In the genomic region with DNA sequence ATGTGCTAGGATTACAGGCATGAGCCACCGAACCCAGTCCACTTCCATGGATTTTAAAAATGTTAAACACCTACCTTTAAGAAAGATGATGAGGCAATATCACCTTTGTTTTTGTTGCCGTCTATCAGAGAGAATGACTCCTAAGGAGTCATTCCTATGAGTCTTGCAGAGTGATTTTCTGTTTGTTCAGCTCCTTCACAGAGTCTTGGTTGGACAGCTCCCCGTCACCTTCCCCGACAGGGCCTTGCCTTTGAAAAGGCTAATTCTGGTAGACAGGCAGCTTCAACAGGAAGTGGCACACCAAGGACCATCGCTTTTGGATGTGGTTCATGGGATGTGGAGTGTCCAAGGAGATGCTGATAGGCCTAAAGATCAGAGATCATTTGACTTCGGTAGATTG, we compare ENCODE assay signal across 21 cellular contexts.
"Had no signal": no experiment of that assay in that cellular context is flagged by ENCODE, and none has a peak within 500 bp of the region (broad histone marks: within the 10 kb centered on the region; RNA-seq: fewer than 3 reads in every experiment).

No MANE protein-coding gene starts in this region.

- H3K9me3 Mint-ChIP-seq: activated CD4-positive, alpha-beta memory T cell treated with anti-CD3 and anti-CD28 coated beads for 36 hours; activated naive CD4-positive, alpha-beta T cell treated with anti-CD3 and anti-CD28 coated beads for 36 hours; activated T-helper 2 cell treated with anti-CD3 and anti-CD28 coated beads, Interferon-gamma antibody, Interleukin-2, Interleukin-4, amounts not matched to agents 10 μg/mL and 5 μg/mL and 100 μg/mL, durations not matched to agents 14 hours and 24 hours and 36 hours; dendritic cell treated with granulocyte-macrophage colony-stimulating factor and Interleukin-4, amounts not matched to agents 40 ng/mL and 50 ng/mL, for 4 days; immature natural killer cell; mesothelial cell of epicardium; natural killer cell treated with Interleukin-12 subunit alpha and Interleukin-12 subunit beta and Interleukin-15 and Interleukin-18, amount 100 ng/mL, for 72 hours; stimulated activated effector memory CD8-positive, alpha-beta T cell treated with anti-CD3 and anti-CD28 coated beads, Interleukin-12 subunit alpha, Interleukin-12 subunit beta, amount 100 ng/mL, for 72 hours; T-helper 2 cell treated with Interferon-gamma antibody and Interleukin-4, amounts not matched to agents 5 μg/mL and 100 μg/mL, for 36 hours had no signal

- H3K27ac Mint-ChIP-seq: activated CD4-positive, alpha-beta memory T cell treated with anti-CD3 and anti-CD28 coated beads for 36 hours; activated naive CD4-positive, alpha-beta T cell treated with anti-CD3 and anti-CD28 coated beads for 36 hours; activated T-helper 2 cell treated with anti-CD3 and anti-CD28 coated beads, Interferon-gamma antibody, Interleukin-2, Interleukin-4, amounts not matched to agents 10 μg/mL and 5 μg/mL and 100 μg/mL, durations not matched to agents 14 hours and 24 hours and 36 hours; dendritic cell treated with granulocyte-macrophage colony-stimulating factor and Interleukin-4, amounts not matched to agents 40 ng/mL and 50 ng/mL, for 4 days; immature natural killer cell; mesothelial cell of epicardium; natural killer cell treated with Interleukin-12 subunit alpha and Interleukin-12 subunit beta and Interleukin-15 and Interleukin-18, amount 100 ng/mL, for 72 hours; stimulated activated effector memory CD8-positive, alpha-beta T cell treated with anti-CD3 and anti-CD28 coated beads, Interleukin-12 subunit alpha, Interleukin-12 subunit beta, amount 100 ng/mL, for 72 hours; T-helper 2 cell treated with Interferon-gamma antibody and Interleukin-4, amounts not matched to agents 5 μg/mL and 100 μg/mL, for 36 hours had no signal

- H3K4me3 ChIP-seq: ascending aorta, esophagus squamous epithelium, heart right ventricle, lower lobe of right lung, sigmoid colon, stomach had no signal

- H3K4me1 Mint-ChIP-seq: immature natural killer cell had no signal

- DNase-seq: activated CD4-positive, alpha-beta memory T cell treated with anti-CD3 and anti-CD28 coated beads for 36 hours; activated naive CD4-positive, alpha-beta T cell treated with anti-CD3 and anti-CD28 coated beads for 36 hours; activated T-cell treated with anti-CD3 and anti-CD28 coated beads, Interleukin-2, amount 50 U/mL, for 1 hour; effector CD8-positive, alpha-beta T cell; esophagus squamous epithelium; heart right ventricle; immature natural killer cell; left cardiac atrium; lower lobe of right lung; sigmoid colon; stimulated activated CD4-positive, alpha-beta T cell treated with anti-CD3 and anti-CD28 coated beads, Interleukin-4, amount 100 ng/mL, for 24 hours; stomach; trophoblast cell had no signal

- H3K4me3 Mint-ChIP-seq: activated CD4-positive, alpha-beta memory T cell treated with anti-CD3 and anti-CD28 coated beads for 36 hours; activated naive CD4-positive, alpha-beta T cell treated with anti-CD3 and anti-CD28 coated beads for 36 hours; dendritic cell treated with granulocyte-macrophage colony-stimulating factor and Interleukin-4, amounts not matched to agents 40 ng/mL and 50 ng/mL, for 4 days; immature natural killer cell; mesothelial cell of epicardium; natural killer cell treated with Interleukin-12 subunit alpha and Interleukin-12 subunit beta and Interleukin-15 and Interleukin-18, amount 100 ng/mL, for 72 hours; stimulated activated effector memory CD8-positive, alpha-beta T cell treated with anti-CD3 and anti-CD28 coated beads, Interleukin-12 subunit alpha, Interleukin-12 subunit beta, amount 100 ng/mL, for 72 hours; T-helper 2 cell treated with Interferon-gamma antibody and Interleukin-4, amounts not matched to agents 5 μg/mL and 100 μg/mL, for 36 hours had no signal

- H3K27me3 Mint-ChIP-seq: activated CD4-positive, alpha-beta memory T cell treated with anti-CD3 and anti-CD28 coated beads for 36 hours had no signal

- ATAC-seq: heart right ventricle; lower lobe of right lung; natural killer cell treated with Interleukin-12 subunit alpha and Interleukin-12 subunit beta and Interleukin-15 and Interleukin-18, amount 100 ng/mL, for 72 hours; stimulated activated effector memory CD8-positive, alpha-beta T cell treated with anti-CD3 and anti-CD28 coated beads, Interleukin-12 subunit alpha, Interleukin-12 subunit beta, amount 100 ng/mL, for 72 hours had no signal

- H3K27ac ChIP-seq: ascending aorta, esophagus squamous epithelium, heart right ventricle, lower lobe of right lung, parathyroid adenoma, sigmoid colon, stomach had no signal

- H3K4me1 ChIP-seq: ascending aorta, lower lobe of right lung, parathyroid adenoma, sigmoid colon had no signal

- H3K36me3 Mint-ChIP-seq: activated CD4-positive, alpha-beta memory T cell treated with anti-CD3 and anti-CD28 coated beads for 36 hours; mesothelial cell of epicardium; natural killer cell treated with Interleukin-12 subunit alpha and Interleukin-12 subunit beta and Interleukin-15 and Interleukin-18, amount 100 ng/mL, for 72 hours; stimulated activated effector memory CD8-positive, alpha-beta T cell treated with anti-CD3 and anti-CD28 coated beads, Interleukin-12 subunit alpha, Interleukin-12 subunit beta, amount 100 ng/mL, for 72 hours had no signal

- H3K9me3 ChIP-seq: ascending aorta, esophagus squamous epithelium, heart right ventricle, lower lobe of right lung, sigmoid colon, stomach had no signal

- H3K36me3 ChIP-seq: ascending aorta, esophagus squamous epithelium, heart right ventricle, lower lobe of right lung, sigmoid colon, stomach had no signal
